Comparison of ENCODE assay signal across 10 cellular contexts in the genomic region with DNA sequence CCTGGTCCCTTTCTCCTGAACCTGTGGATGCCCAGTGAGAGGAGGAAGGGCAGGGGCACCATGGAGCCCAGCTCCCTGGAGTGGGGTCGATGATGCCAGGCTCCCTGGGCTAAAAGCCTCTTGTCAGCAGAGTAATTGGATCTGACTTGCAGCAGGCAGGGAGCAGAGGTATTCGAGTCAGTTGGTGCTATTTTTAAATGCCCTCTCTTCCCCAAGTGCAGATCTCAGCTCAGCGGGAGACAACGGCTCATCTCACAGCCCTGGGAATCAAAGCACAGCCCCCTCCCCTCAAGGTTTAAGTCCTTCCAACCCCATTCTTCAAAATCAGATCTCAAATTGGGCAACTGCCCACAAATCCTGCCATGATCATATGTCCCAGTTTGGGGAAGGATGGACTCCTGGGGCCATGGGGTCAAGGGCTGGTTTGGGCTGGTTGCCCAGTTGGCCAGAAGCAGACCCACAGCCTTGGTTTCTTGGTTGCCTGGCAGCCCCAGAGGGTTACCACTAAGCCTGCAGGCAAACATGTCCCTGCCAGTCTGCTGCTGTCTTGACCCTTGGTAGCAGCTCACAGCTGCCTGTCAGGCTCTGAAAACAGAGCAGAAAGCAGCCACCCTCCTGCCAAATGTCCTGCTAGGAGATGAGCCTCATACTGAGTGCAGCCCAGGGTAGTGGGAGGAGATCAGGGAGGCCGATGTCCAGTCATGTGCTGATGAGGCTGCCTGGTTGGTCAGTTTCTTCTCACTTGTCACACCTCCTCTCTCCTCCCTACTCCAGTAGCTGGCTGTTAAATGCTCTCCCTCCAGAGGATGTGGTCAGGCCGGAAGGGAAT.
DNase-seq lines count a peak whose midpoint lies in the region; ATAC-seq and TF ChIP-seq lines count a peak whose summit lies in the region.
"Had no signal": no experiment of that assay in that cellular context is flagged by ENCODE, and none has a peak within 500 bp of the region (broad histone marks: within the 10 kb centered on the region; RNA-seq: fewer than 3 reads in every experiment).

No MANE protein-coding gene starts in this region.

- H3K4me3 ChIP-seq in astrocyte of the spinal cord (ENCODE audit: low read depth, low read length) (no peak overlapping the region), left lung (no peak overlapping the region), H7 (ENCODE audit: insufficient read depth, low read depth, low read length) (no peak overlapping the region)

- H3K27ac Mint-ChIP-seq in Calu3 (ENCODE audit: unreplicated experiment): no peak overlapping the region

- H3K27me3 ChIP-seq in left lung (no peaks in the 10 kb centered on the region), H7 (ENCODE audit: control insufficient read depth, insufficient read depth, low read length) (no peaks in the 10 kb centered on the region)

- H3K36me3 Mint-ChIP-seq in Calu3 (ENCODE audit: insufficient read depth, unreplicated experiment): no peaks in the 10 kb centered on the region

- intact Hi-C loops in Right ventricle myocardium inferior (cut with DNase I): loop anchor here (1.0 to 2.0 kb wide), 2 partner anchors 25 to 79 kb away; no protein-coding TSS in a partner anchor
- intact Hi-C loops in cardiac septum (cut with DNase I): loop anchor here (2.0 to 10.0 kb wide), 3 partner anchors 25 to 237 kb away; a partner anchor contains a TSS
- intact Hi-C loops in left lung (cut with DNase I): no loop called here
- intact Hi-C loops in Calu3 (cut with micrococcal nuclease; ENCODE audit: unreplicated experiment): no loop called here

- TF ChIP-seq CTCF in astrocyte of the spinal cord (IDR thresholded peaks at IDR 0.05; ENCODE audit: low read depth, low read length) (no peak), left lung (IDR thresholded peaks at IDR 0.05) (no peak), Calu3 (IDR thresholded peaks at IDR 0.05; ENCODE audit: unreplicated experiment) (no peak)

- no peak overlapping the region for H3K4me3 Mint-ChIP-seq in Calu3 (ENCODE audit: low read depth, unreplicated experiment)
- H3K4me3 Mint-ChIP-seq: immature natural killer cell had no signal

- H3K4me1 ChIP-seq in left lung: peaks cover 3 to 14% of the 10 kb centered on the region in 2 donors

- H3K36me3 ChIP-seq in left lung (no peaks in the 10 kb centered on the region), H7 (replicated peaks; ENCODE audit: control insufficient read depth, insufficient read depth, low read length) (no peaks in the 10 kb centered on the region)

- in situ Hi-C loops in astrocyte of the spinal cord (cut with HindIII; ENCODE audit: low sequenced_read_pairs): no loop called here

- no peaks in the 10 kb centered on the region for H3K9me3 Mint-ChIP-seq in Calu3 (ENCODE audit: low read depth, unreplicated experiment)
- H3K9me3 Mint-ChIP-seq: immature natural killer cell had no signal

- CTCF ChIA-PET in Calu3 (lab: Charles Lee): no interaction called here

- peak; percentile 80 for ATAC-seq in Right ventricle myocardium inferior
- ATAC-seq in left lung: peak; percentile 47
- no peak for ATAC-seq in stimulated activated naive CD8-positive, alpha-beta T cell treated with anti-CD3 and anti-CD28 coated beads, Interleukin-15, Interleukin-2, amounts not matched to agents 100 U/mL and 50 U/mL, for 24 hours

- peaks cover 76% of the 10 kb centered on the region for H3K27me3 Mint-ChIP-seq in Calu3 (ENCODE audit: unreplicated experiment)

- no peaks in the 10 kb centered on the region for H3K9me3 ChIP-seq in left lung

- no peak overlapping the region for H3K27ac ChIP-seq in left lung

- BruUV-seq in Calu3 (replicated peaks; lab: Mats Ljungman, UMichigan): no TSS peak

- no peaks in the 10 kb centered on the region for H3K4me1 Mint-ChIP-seq in Calu3 (ENCODE audit: low read depth, unreplicated experiment)

- DNase-seq in Right ventricle myocardium inferior (ENCODE audit: missing footprints): peak; percentile 70
- no peak for DNase-seq in cardiac septum (ENCODE audit: low spot score)
- DNase-seq in astrocyte of the spinal cord (ENCODE audit: low read depth, low spot score): peak; percentile 44
- no peak for DNase-seq in left lung
- DNase-seq in ureter (ENCODE audit: low spot score): peak; percentile 60
- no peak for DNase-seq in H7
- no peak for DNase-seq in stimulated activated naive CD8-positive, alpha-beta T cell treated with anti-CD3 and anti-CD28 coated beads, Interleukin-15, Interleukin-2, amounts not matched to agents 100 U/mL and 50 U/mL, for 24 hours
- no peak for DNase-seq in Calu3
- DNase-seq: immature natural killer cell; stimulated activated CD4-positive, alpha-beta T cell treated with anti-CD3 and anti-CD28 coated beads, Interleukin-1b, Interleukin-23, amount 100 ng/mL, for 48 hours had no signal

Comparison
In these comparisons a context has a peak if more than half of its experiments do, and no peak if none do; other contexts are left out.
1. DNase-seq: peak in Right ventricle myocardium inferior (single experiment), astrocyte of the spinal cord (single experiment) and ureter (single experiment); none in cardiac septum (single experiment), left lung (0 of 2), H7 (single experiment), stimulated activated naive CD8-positive, alpha-beta T cell treated with anti-CD3 and anti-CD28 coated beads, Interleukin-15, Interleukin-2, amounts not matched to agents 100 U/mL and 50 U/mL, for 24 hours (single experiment) and Calu3 (single experiment).
2. intact Hi-C loops: an anchor here in Right ventricle myocardium inferior (1.0 to 2.0 kb wide) and cardiac septum (2.0 to 10.0 kb wide); none called in left lung and Calu3.